ENCODE assay signal across 18 cellular contexts in genomic region chr18:37956902-37957301, GRCh38.
"Had no signal": no experiment of that assay in that cellular context is flagged by ENCODE, and none has a peak within 500 bp of the region (broad histone marks: within the 10 kb centered on the region; RNA-seq: fewer than 3 reads in every experiment).

No MANE protein-coding gene starts in this region.

- DNase-seq: activated CD4-positive, alpha-beta T cell treated with anti-CD3 and anti-CD28 coated beads, Interleukin-2, amount 10 ng/mL, durations not matched to agents 7 days and 5 days; activated CD8-positive, alpha-beta memory T cell treated with anti-CD3 and anti-CD28 coated beads for 24 hours; activated naive CD8-positive, alpha-beta T cell treated with anti-CD3 and anti-CD28 coated beads for 36 hours; amygdala; body of pancreas; caudate nucleus; colonic mucosa; kidney; left lung; mucosa of descending colon; naive thymus-derived CD4-positive, alpha-beta T cell; ovary; right lobe of liver; stimulated activated CD4-positive, alpha-beta T cell treated with anti-CD3 and anti-CD28 coated beads, Interleukin-4, amount 100 ng/mL, for 4 hours; stimulated activated CD8-positive, alpha-beta memory T cell treated with anti-CD3 and anti-CD28 coated beads, Interleukin-4, amount 100 ng/mL, for 48 hours; stimulated activated naive CD8-positive, alpha-beta T cell treated with anti-CD3 and anti-CD28 coated beads, Interleukin-15, Interleukin-2, amounts not matched to agents 100 U/mL and 50 U/mL, for 24 hours; trophoblast cell had no signal

- ATAC-seq: body of pancreas; gastroesophageal sphincter; left lung; mucosa of descending colon; naive thymus-derived CD4-positive, alpha-beta T cell; right lobe of liver; stimulated activated naive CD8-positive, alpha-beta T cell treated with anti-CD3 and anti-CD28 coated beads, Interleukin-15, Interleukin-2, amounts not matched to agents 100 U/mL and 50 U/mL, for 24 hours had no signal
